Comparison of ENCODE assay signal across 1 cellular context in genomic region chr20:48287552-48288170, GRCh38.
A peak's percentile ranks its signal among the peaks of the same experiment; 100 is the strongest.
TF ChIP-seq lines count a peak whose summit lies in the region.

No MANE protein-coding gene starts in this region.

TF ChIP-seq in HepG2, 621 proteins besides CTCF, POLR2A, EP300 and RAD21 (continued from another document):
- TF ChIP-seq ZNF747 (CRISPR knock-in tag; IDR thresholded peaks at IDR 0.05; ENCODE audit: borderline replicate concordance), result no peak
- TF ChIP-seq HOXD1 (CRISPR knock-in tag; IDR thresholded peaks at IDR 0.05), result no peak
- no peak for TF ChIP-seq ZFP62 (CRISPR knock-in tag; IDR thresholded peaks at IDR 0.05)
- 0 out of 2 replicates have a peak, but pooled peaks have one; percentile 1 for TF ChIP-seq ELF1 (CRISPR knock-in tag; IDR thresholded peaks at IDR 0.05)
- TF ChIP-seq RARA (CRISPR knock-in tag; IDR thresholded peaks at IDR 0.05), result no peak
- 0 out of 2 replicates have a peak, but pooled peaks have one; percentile 18 for TF ChIP-seq SPEN (CRISPR knock-in tag; IDR thresholded peaks at IDR 0.05; ENCODE audit: low read depth)
- TF ChIP-seq, protein P1, sequence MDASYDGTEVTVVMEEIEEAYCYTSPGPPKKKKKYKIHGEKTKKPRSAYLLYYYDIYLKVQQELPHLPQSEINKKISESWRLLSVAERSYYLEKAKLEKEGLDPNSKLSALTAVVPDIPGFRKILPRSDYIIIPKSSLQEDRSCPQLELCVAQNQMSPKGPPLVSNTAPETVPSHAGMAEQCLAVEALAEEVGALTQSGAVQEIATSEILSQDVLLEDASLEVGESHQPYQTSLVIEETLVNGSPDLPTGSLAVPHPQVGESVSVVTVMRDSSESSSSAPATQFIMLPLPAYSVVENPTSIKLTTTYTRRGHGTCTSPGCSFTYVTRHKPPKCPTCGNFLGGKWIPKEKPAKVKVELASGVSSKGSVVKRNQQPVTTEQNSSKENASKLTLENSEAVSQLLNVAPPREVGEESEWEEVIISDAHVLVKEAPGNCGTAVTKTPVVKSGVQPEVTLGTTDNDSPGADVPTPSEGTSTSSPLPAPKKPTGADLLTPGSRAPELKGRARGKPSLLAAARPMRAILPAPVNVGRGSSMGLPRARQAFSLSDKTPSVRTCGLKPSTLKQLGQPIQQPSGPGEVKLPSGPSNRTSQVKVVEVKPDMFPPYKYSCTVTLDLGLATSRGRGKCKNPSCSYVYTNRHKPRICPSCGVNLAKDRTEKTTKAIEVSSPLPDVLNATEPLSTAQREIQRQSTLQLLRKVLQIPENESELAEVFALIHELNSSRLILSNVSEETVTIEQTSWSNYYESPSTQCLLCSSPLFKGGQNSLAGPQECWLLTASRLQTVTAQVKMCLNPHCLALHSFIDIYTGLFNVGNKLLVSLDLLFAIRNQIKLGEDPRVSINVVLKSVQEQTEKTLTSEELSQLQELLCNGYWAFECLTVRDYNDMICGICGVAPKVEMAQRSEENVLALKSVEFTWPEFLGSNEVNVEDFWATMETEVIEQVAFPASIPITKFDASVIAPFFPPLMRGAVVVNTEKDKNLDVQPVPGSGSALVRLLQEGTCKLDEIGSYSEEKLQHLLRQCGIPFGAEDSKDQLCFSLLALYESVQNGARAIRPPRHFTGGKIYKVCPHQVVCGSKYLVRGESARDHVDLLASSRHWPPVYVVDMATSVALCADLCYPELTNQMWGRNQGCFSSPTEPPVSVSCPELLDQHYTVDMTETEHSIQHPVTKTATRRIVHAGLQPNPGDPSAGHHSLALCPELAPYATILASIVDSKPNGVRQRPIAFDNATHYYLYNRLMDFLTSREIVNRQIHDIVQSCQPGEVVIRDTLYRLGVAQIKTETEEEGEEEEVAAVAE (CRISPR knock-in tag; IDR thresholded peaks at IDR 0.05; ENCODE audit: borderline replicate concordance), result no peak
- TF ChIP-seq U2AF1 (optimal IDR thresholded peaks at IDR 0.05; ENCODE audit: low read depth, low read length), result no peak
- no peak for TF ChIP-seq JARID2 (CRISPR knock-in tag; IDR thresholded peaks at IDR 0.05; ENCODE audit: insufficient replicate concordance)
- no peak for TF ChIP-seq FLYWCH1 (CRISPR knock-in tag; IDR thresholded peaks at IDR 0.05)
- TF ChIP-seq ZNF556 (CRISPR knock-in tag; IDR thresholded peaks at IDR 0.05; ENCODE audit: borderline replicate concordance), result no peak
- no peak for TF ChIP-seq ZNF263 (CRISPR knock-in tag; IDR thresholded peaks at IDR 0.05)
- TF ChIP-seq ZMYM3 (CRISPR knock-in tag; IDR thresholded peaks at IDR 0.05), result peak; percentile 49
- TF ChIP-seq AKAP8 (CRISPR knock-in tag; IDR thresholded peaks at IDR 0.05), result no peak
- no peak for TF ChIP-seq SOX13 (IDR thresholded peaks at IDR 0.05)
- TF ChIP-seq SOX13 (CRISPR knock-in tag; conservative IDR thresholded peaks at IDR 0.05 in 1 of 2, IDR thresholded peaks at IDR 0.05 in 1 of 2), result no peak
- TF ChIP-seq ZNF432 (CRISPR knock-in tag; IDR thresholded peaks at IDR 0.05; ENCODE audit: borderline replicate concordance), result no peak
- TF ChIP-seq ZFX (CRISPR knock-in tag; IDR thresholded peaks at IDR 0.05; ENCODE audit: low read depth), result 0 out of 2 replicates have a peak, but pooled peaks have one; percentile 3
- TF ChIP-seq HCFC1 (IDR thresholded peaks at IDR 0.05; ENCODE audit: low read depth, low read length), result no peak
- TF ChIP-seq MBD4 (IDR thresholded peaks at IDR 0.05; ENCODE audit: borderline replicate concordance, low read length), result no peak
- TF ChIP-seq FOSL1 (CRISPR knock-in tag; IDR thresholded peaks at IDR 0.05; ENCODE audit: borderline replicate concordance), result no peak
- TF ChIP-seq, protein P2, sequence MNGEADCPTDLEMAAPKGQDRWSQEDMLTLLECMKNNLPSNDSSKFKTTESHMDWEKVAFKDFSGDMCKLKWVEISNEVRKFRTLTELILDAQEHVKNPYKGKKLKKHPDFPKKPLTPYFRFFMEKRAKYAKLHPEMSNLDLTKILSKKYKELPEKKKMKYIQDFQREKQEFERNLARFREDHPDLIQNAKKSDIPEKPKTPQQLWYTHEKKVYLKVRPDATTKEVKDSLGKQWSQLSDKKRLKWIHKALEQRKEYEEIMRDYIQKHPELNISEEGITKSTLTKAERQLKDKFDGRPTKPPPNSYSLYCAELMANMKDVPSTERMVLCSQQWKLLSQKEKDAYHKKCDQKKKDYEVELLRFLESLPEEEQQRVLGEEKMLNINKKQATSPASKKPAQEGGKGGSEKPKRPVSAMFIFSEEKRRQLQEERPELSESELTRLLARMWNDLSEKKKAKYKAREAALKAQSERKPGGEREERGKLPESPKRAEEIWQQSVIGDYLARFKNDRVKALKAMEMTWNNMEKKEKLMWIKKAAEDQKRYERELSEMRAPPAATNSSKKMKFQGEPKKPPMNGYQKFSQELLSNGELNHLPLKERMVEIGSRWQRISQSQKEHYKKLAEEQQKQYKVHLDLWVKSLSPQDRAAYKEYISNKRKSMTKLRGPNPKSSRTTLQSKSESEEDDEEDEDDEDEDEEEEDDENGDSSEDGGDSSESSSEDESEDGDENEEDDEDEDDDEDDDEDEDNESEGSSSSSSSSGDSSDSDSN (CRISPR knock-in tag; IDR thresholded peaks at IDR 0.05), result no peak
